Comparison of ENCODE assay signal across 1 cellular context in genomic region chr12:6828671-6829531, GRCh38.
TF ChIP-seq lines count a peak whose summit lies in the region.

No MANE protein-coding gene starts in this region.

TF ChIP-seq in HepG2, 621 proteins besides CTCF, POLR2A, EP300 and RAD21 (continued from another document and continues in another):
- TF ChIP-seq UBTF (CRISPR knock-in tag; IDR thresholded peaks at IDR 0.05) (peak; percentile 76), RBAK (CRISPR knock-in tag; IDR thresholded peaks at IDR 0.05) (no peak), E2F2 (CRISPR knock-in tag; IDR thresholded peaks at IDR 0.05; ENCODE audit: borderline replicate concordance) (no peak), ZNF749 (CRISPR knock-in tag; IDR thresholded peaks at IDR 0.05; ENCODE audit: borderline replicate concordance) (no peak), XBP1 (CRISPR knock-in tag; IDR thresholded peaks at IDR 0.05) (no peak), ATRX (CRISPR knock-in tag; IDR thresholded peaks at IDR 0.05; ENCODE audit: borderline replicate concordance) (no peak), PBX2 (CRISPR knock-in tag; IDR thresholded peaks at IDR 0.05) (no peak), ZNF484 (CRISPR knock-in tag; IDR thresholded peaks at IDR 0.05; ENCODE audit: borderline replicate concordance, low read depth) (no peak), HIC2 (CRISPR knock-in tag; IDR thresholded peaks at IDR 0.05; ENCODE audit: low read depth) (no peak; the same call in 1 of the 2 replicates), TBP (CRISPR knock-in tag; IDR thresholded peaks at IDR 0.05) (no peak), ZNF383 (CRISPR knock-in tag; IDR thresholded peaks at IDR 0.05; ENCODE audit: borderline replicate concordance) (no peak), HMGXB3 (CRISPR knock-in tag; IDR thresholded peaks at IDR 0.05; ENCODE audit: borderline replicate concordance) (no peak), PCBP1 (IDR thresholded peaks at IDR 0.05; ENCODE audit: borderline replicate concordance, low read depth, low read length) (no peak), ZNF205 (CRISPR knock-in tag; IDR thresholded peaks at IDR 0.05) (no peak), HOXA9 (CRISPR knock-in tag; IDR thresholded peaks at IDR 0.05; ENCODE audit: borderline replicate concordance) (no peak), SP4 (CRISPR knock-in tag; IDR thresholded peaks at IDR 0.05) (peak; percentile 66; the same call in 1 of the 2 replicates), ZNF235 (CRISPR knock-in tag; IDR thresholded peaks at IDR 0.05; ENCODE audit: borderline replicate concordance) (peak; percentile 94; the same call in 1 of the 2 replicates), MEF2D (CRISPR knock-in tag; IDR thresholded peaks at IDR 0.05) (0 out of 2 replicates have a peak, but pooled peaks have one; percentile 29), EED (CRISPR knock-in tag; IDR thresholded peaks at IDR 0.05) (peak; percentile 85), ARNT2 (CRISPR knock-in tag; IDR thresholded peaks at IDR 0.05; ENCODE audit: low read depth) (peak; percentile 68; the same call in 1 of the 2 replicates), ZSCAN5A (CRISPR knock-in tag; IDR thresholded peaks at IDR 0.05; ENCODE audit: borderline replicate concordance) (no peak), SRY (CRISPR knock-in tag; IDR thresholded peaks at IDR 0.05) (peak; percentile 71), ETV5 (CRISPR knock-in tag; IDR thresholded peaks at IDR 0.05; ENCODE audit: borderline replicate concordance) (no peak), MXD4 (CRISPR knock-in tag; IDR thresholded peaks at IDR 0.05) (peak; percentile 34; the same call in 1 of the 2 replicates), DMAP1 (CRISPR knock-in tag; IDR thresholded peaks at IDR 0.05) (peak; percentile 89), SUZ12 (IDR thresholded peaks at IDR 0.05; ENCODE audit: low read depth, low read length) (no peak), SATB2 (CRISPR knock-in tag; IDR thresholded peaks at IDR 0.05) (no peak), PHF8 (CRISPR knock-in tag; IDR thresholded peaks at IDR 0.05) (peak; percentile 68; the same call in 1 of the 2 replicates), RARG (CRISPR knock-in tag; IDR thresholded peaks at IDR 0.05; ENCODE audit: low read depth) (no peak), MED13 (CRISPR knock-in tag; IDR thresholded peaks at IDR 0.05) (no peak), ZNF878 (CRISPR knock-in tag; IDR thresholded peaks at IDR 0.05) (no peak), ZBED4 (CRISPR knock-in tag; IDR thresholded peaks at IDR 0.05; ENCODE audit: borderline replicate concordance) (no peak), GABPB1 (CRISPR knock-in tag; IDR thresholded peaks at IDR 0.05) (peak; percentile 58), KAT7 (CRISPR knock-in tag; IDR thresholded peaks at IDR 0.05; ENCODE audit: borderline replicate concordance) (no peak; the same call in 1 of the 2 replicates), ZBTB38 (CRISPR knock-in tag; IDR thresholded peaks at IDR 0.05) (0 out of 2 replicates have a peak, but pooled peaks have one; percentile 24), ZNF841 (CRISPR knock-in tag; IDR thresholded peaks at IDR 0.05; ENCODE audit: borderline replicate concordance) (no peak), ZNF260 (CRISPR knock-in tag; IDR thresholded peaks at IDR 0.05; ENCODE audit: borderline replicate concordance, low read depth) (no peak), NFIB (CRISPR knock-in tag; IDR thresholded peaks at IDR 0.05; ENCODE audit: borderline replicate concordance) (no peak), FOXA3 (CRISPR knock-in tag; IDR thresholded peaks at IDR 0.05) (no peak; the same call in 1 of the 2 replicates), ZNF547 (CRISPR knock-in tag; IDR thresholded peaks at IDR 0.05) (peak; percentile 85), ZNF580 (CRISPR knock-in tag; IDR thresholded peaks at IDR 0.05; ENCODE audit: borderline replicate concordance, low read depth) (no peak), ZNF44 (CRISPR knock-in tag; IDR thresholded peaks at IDR 0.05) (0 out of 2 replicates have a peak, but pooled peaks have one; percentile 50), STAT6 (CRISPR knock-in tag; IDR thresholded peaks at IDR 0.05; ENCODE audit: borderline replicate concordance) (no peak), SAFB2 (CRISPR knock-in tag; IDR thresholded peaks at IDR 0.05; ENCODE audit: borderline replicate concordance, low read depth) (no peak), SPEN (CRISPR knock-in tag; IDR thresholded peaks at IDR 0.05; ENCODE audit: low read depth) (no peak; the same call in 1 of the 2 replicates), EEA1 (CRISPR knock-in tag; IDR thresholded peaks at IDR 0.05; ENCODE audit: borderline replicate concordance) (no peak), ERF (CRISPR knock-in tag; IDR thresholded peaks at IDR 0.05) (no peak)
